Comparison of ENCODE assay signal across 1 cellular context in genomic region chr19:13116282-13117175, GRCh38.
TF ChIP-seq lines count a peak whose summit lies in the region.

TSS of gene TRMT1 (minus strand) at chr19:13116740. CDS start at chr19:13116399, 341 bp downstream.

TF ChIP-seq in HepG2, 621 proteins besides CTCF, POLR2A, EP300 and RAD21 (continued from another document and continues in another):
- TF ChIP-seq ZNF646 (CRISPR knock-in tag; IDR thresholded peaks at IDR 0.05) (no peak), TBX3 (IDR thresholded peaks at IDR 0.05; ENCODE audit: borderline replicate concordance) (peak; percentile 53; the same call in 1 of the 2 replicates), GABPA (IDR thresholded peaks at IDR 0.05; ENCODE audit: low read depth, low read length) (no peak), GABPA (CRISPR knock-in tag; IDR thresholded peaks at IDR 0.05; ENCODE audit: low read depth) (peak; percentile 74), THYN1 (CRISPR knock-in tag; IDR thresholded peaks at IDR 0.05; ENCODE audit: borderline replicate concordance, low read depth) (no peak), ZNF629 (CRISPR knock-in tag; conservative IDR thresholded peaks at IDR 0.05) (peak; percentile 99), ZNF430 (CRISPR knock-in tag; IDR thresholded peaks at IDR 0.05) (no peak), KDM5A (IDR thresholded peaks at IDR 0.05; ENCODE audit: borderline replicate concordance, low read length) (peak; percentile 100), MAFK (conservative IDR thresholded peaks at IDR 0.05 in 1 of 2, IDR thresholded peaks at IDR 0.05 in 1 of 2; ENCODE audit: low read length in 2 of 2) (peak; percentile 78 to 79), NR0B2 (CRISPR knock-in tag; IDR thresholded peaks at IDR 0.05) (peak; percentile 98), HOXA3 (CRISPR knock-in tag; IDR thresholded peaks at IDR 0.05) (peak; percentile 40; the same call in 1 of the 2 replicates), ZNF790 (CRISPR knock-in tag; IDR thresholded peaks at IDR 0.05; ENCODE audit: borderline replicate concordance) (no peak), ZNF138 (CRISPR knock-in tag; IDR thresholded peaks at IDR 0.05; ENCODE audit: low read depth) (0 out of 2 replicates have a peak, but pooled peaks have one; percentile 29), ZNF441 (CRISPR knock-in tag; IDR thresholded peaks at IDR 0.05; ENCODE audit: borderline replicate concordance) (peak; percentile 53; the same call in 1 of the 2 replicates), ZSCAN31 (CRISPR knock-in tag; IDR thresholded peaks at IDR 0.05; ENCODE audit: low read depth) (0 out of 2 replicates have a peak, but pooled peaks have one; percentile 54), ZNF543 (CRISPR knock-in tag; IDR thresholded peaks at IDR 0.05) (no peak), MZF1 (CRISPR knock-in tag; IDR thresholded peaks at IDR 0.05; ENCODE audit: borderline replicate concordance) (no peak), ZNF577 (CRISPR knock-in tag; IDR thresholded peaks at IDR 0.05; ENCODE audit: borderline replicate concordance, low read depth) (no peak), RFXAP (CRISPR knock-in tag; IDR thresholded peaks at IDR 0.05; ENCODE audit: borderline replicate concordance) (peak; percentile 74; the same call in 1 of the 2 replicates), ZBTB38 (CRISPR knock-in tag; IDR thresholded peaks at IDR 0.05) (peak; percentile 70), SRSF1 (optimal IDR thresholded peaks at IDR 0.05; ENCODE audit: low read depth, low read length) (peak; percentile 47), RELA (CRISPR knock-in tag; IDR thresholded peaks at IDR 0.05) (no peak), FOXP4 (CRISPR knock-in tag; IDR thresholded peaks at IDR 0.05) (0 out of 2 replicates have a peak, but pooled peaks have one; percentile 28), TEF (CRISPR knock-in tag; IDR thresholded peaks at IDR 0.05) (no peak), ZNF776 (CRISPR knock-in tag; IDR thresholded peaks at IDR 0.05) (no peak), NKX3-1 (CRISPR knock-in tag; IDR thresholded peaks at IDR 0.05) (no peak), U2AF1 (optimal IDR thresholded peaks at IDR 0.05; ENCODE audit: low read depth, low read length) (peak; percentile 69), BCL6 (CRISPR knock-in tag; IDR thresholded peaks at IDR 0.05) (peak; percentile 48), RFXANK (CRISPR knock-in tag; IDR thresholded peaks at IDR 0.05) (no peak), ZSCAN29 (CRISPR knock-in tag; conservative IDR thresholded peaks at IDR 0.05) (peak; percentile 50; the same call in 1 of the 2 replicates), MLLT10 (CRISPR knock-in tag; IDR thresholded peaks at IDR 0.05) (no peak), NFE2L2 (IDR thresholded peaks at IDR 0.05; ENCODE audit: low read length) (no peak), PAF1 (CRISPR knock-in tag; IDR thresholded peaks at IDR 0.05) (no peak)
- TF ChIP-seq, protein P1, sequence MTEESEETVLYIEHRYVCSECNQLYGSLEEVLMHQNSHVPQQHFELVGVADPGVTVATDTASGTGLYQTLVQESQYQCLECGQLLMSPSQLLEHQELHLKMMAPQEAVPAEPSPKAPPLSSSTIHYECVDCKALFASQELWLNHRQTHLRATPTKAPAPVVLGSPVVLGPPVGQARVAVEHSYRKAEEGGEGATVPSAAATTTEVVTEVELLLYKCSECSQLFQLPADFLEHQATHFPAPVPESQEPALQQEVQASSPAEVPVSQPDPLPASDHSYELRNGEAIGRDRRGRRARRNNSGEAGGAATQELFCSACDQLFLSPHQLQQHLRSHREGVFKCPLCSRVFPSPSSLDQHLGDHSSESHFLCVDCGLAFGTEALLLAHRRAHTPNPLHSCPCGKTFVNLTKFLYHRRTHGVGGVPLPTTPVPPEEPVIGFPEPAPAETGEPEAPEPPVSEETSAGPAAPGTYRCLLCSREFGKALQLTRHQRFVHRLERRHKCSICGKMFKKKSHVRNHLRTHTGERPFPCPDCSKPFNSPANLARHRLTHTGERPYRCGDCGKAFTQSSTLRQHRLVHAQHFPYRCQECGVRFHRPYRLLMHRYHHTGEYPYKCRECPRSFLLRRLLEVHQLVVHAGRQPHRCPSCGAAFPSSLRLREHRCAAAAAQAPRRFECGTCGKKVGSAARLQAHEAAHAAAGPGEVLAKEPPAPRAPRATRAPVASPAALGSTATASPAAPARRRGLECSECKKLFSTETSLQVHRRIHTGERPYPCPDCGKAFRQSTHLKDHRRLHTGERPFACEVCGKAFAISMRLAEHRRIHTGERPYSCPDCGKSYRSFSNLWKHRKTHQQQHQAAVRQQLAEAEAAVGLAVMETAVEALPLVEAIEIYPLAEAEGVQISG (CRISPR knock-in tag; IDR thresholded peaks at IDR 0.05), result peak; percentile 97
- TF ChIP-seq, protein P2, sequence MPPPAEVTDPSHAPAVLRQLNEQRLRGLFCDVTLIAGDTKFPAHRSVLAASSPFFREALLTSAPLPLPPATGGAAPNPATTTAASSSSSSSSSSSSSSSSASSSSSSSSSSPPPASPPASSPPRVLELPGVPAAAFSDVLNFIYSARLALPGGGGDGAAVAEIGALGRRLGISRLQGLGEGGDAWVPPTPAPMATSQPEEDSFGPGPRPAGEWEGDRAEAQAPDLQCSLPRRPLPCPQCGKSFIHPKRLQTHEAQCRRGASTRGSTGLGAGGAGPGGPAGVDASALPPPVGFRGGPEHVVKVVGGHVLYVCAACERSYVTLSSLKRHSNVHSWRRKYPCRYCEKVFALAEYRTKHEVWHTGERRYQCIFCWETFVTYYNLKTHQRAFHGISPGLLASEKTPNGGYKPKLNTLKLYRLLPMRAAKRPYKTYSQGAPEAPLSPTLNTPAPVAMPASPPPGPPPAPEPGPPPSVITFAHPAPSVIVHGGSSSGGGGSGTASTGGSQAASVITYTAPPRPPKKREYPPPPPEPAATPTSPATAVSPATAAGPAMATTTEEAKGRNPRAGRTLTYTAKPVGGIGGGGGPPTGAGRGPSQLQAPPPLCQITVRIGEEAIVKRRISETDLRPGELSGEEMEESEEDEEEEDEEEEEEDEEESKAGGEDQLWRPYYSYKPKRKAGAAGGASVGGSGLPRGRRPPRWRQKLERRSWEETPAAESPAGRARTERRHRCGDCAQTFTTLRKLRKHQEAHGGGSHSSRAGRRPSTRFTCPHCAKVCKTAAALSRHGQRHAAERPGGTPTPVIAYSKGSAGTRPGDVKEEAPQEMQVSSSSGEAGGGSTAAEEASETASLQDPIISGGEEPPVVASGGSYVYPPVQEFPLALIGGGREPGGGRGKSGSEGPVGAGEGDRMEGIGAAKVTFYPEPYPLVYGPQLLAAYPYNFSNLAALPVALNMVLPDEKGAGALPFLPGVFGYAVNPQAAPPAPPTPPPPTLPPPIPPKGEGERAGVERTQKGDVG (CRISPR knock-in tag; IDR thresholded peaks at IDR 0.05; ENCODE audit: borderline replicate concordance), result no peak
- TF ChIP-seq, protein P3, sequence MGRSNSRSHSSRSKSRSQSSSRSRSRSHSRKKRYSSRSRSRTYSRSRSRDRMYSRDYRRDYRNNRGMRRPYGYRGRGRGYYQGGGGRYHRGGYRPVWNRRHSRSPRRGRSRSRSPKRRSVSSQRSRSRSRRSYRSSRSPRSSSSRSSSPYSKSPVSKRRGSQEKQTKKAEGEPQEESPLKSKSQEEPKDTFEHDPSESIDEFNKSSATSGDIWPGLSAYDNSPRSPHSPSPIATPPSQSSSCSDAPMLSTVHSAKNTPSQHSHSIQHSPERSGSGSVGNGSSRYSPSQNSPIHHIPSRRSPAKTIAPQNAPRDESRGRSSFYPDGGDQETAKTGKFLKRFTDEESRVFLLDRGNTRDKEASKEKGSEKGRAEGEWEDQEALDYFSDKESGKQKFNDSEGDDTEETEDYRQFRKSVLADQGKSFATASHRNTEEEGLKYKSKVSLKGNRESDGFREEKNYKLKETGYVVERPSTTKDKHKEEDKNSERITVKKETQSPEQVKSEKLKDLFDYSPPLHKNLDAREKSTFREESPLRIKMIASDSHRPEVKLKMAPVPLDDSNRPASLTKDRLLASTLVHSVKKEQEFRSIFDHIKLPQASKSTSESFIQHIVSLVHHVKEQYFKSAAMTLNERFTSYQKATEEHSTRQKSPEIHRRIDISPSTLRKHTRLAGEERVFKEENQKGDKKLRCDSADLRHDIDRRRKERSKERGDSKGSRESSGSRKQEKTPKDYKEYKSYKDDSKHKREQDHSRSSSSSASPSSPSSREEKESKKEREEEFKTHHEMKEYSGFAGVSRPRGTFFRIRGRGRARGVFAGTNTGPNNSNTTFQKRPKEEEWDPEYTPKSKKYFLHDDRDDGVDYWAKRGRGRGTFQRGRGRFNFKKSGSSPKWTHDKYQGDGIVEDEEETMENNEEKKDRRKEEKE (IDR thresholded peaks at IDR 0.05), result no peak
- TF ChIP-seq, protein P4, sequence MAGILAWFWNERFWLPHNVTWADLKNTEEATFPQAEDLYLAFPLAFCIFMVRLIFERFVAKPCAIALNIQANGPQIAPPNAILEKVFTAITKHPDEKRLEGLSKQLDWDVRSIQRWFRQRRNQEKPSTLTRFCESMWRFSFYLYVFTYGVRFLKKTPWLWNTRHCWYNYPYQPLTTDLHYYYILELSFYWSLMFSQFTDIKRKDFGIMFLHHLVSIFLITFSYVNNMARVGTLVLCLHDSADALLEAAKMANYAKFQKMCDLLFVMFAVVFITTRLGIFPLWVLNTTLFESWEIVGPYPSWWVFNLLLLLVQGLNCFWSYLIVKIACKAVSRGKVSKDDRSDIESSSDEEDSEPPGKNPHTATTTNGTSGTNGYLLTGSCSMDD (CRISPR knock-in tag; IDR thresholded peaks at IDR 0.05), result no peak
- TF ChIP-seq, protein P5, sequence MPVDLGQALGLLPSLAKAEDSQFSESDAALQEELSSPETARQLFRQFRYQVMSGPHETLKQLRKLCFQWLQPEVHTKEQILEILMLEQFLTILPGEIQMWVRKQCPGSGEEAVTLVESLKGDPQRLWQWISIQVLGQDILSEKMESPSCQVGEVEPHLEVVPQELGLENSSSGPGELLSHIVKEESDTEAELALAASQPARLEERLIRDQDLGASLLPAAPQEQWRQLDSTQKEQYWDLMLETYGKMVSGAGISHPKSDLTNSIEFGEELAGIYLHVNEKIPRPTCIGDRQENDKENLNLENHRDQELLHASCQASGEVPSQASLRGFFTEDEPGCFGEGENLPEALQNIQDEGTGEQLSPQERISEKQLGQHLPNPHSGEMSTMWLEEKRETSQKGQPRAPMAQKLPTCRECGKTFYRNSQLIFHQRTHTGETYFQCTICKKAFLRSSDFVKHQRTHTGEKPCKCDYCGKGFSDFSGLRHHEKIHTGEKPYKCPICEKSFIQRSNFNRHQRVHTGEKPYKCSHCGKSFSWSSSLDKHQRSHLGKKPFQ (CRISPR knock-in tag; IDR thresholded peaks at IDR 0.05; ENCODE audit: insufficient replicate concordance), result no peak
